1 cellular context compared by ENCODE assay signal in genomic region chr5:154465169-154465568, GRCh38.
TF ChIP-seq lines count a peak whose summit lies in the region.

No MANE protein-coding gene starts in this region.

TF ChIP-seq in SK-N-SH, 30 proteins besides CTCF, POLR2A, EP300 and RAD21 (continued from another document):
- no peak for TF ChIP-seq REST (IDR thresholded peaks at IDR 0.05; ENCODE audit: low read depth, low read length)
